26 cellular contexts compared by ENCODE assay signal in genomic region chr19:53780506-53780905, GRCh38. TPM values are rescaled to one million over a fixed set of nuclear protein-coding genes. Genes with fewer than 3 reads are reported as not detected.
DNase-seq lines count a peak whose midpoint lies in the region; ATAC-seq, FAIRE-seq and TF ChIP-seq lines count a peak whose summit lies in the region.
"Had no signal": no experiment of that assay in that cellular context is flagged by ENCODE, and none has a peak within 500 bp of the region (broad histone marks: within the 10 kb centered on the region; RNA-seq: fewer than 3 reads in every experiment).

No MANE protein-coding gene starts in this region.

- no peaks in the 10 kb centered on the region for H3K79me1 ChIP-seq in H9 (ENCODE audit: insufficient read depth, low read depth, low read length, poor library complexity, severe bottlenecking)
- H3K79me1 ChIP-seq in H1 (ENCODE audit: low read depth, low read length): no peaks in the 10 kb centered on the region
- no peaks in the 10 kb centered on the region for H3K79me1 ChIP-seq in mesendoderm (ENCODE audit: low read length)

- CTCF ChIA-PET in H1 (lab: Charles Lee; ENCODE audit: partially characterized antibody): interaction anchor here (0.9 to 2.2 kb wide), 6 partner anchors 8 to 73 kb away, joined by 3 to 9 read pairs (median 4); no protein-coding TSS in a partner anchor

- no peak overlapping the region for H2BK120ac ChIP-seq in H9 (ENCODE audit: low read depth, low read length, poor library complexity, severe bottlenecking)
- H2BK120ac ChIP-seq in H1 (replicated peaks; ENCODE audit: low read depth, low read length): no peak overlapping the region
- no peak overlapping the region for H2BK120ac ChIP-seq in mesendoderm (ENCODE audit: low read depth, low read length)

- H2BK12ac ChIP-seq in H9 (ENCODE audit: insufficient read length, low read depth, low read length) (no peak overlapping the region), H1 (ENCODE audit: low read depth, low read length) (peak overlapping the region; percentile 92; the same call in 1 of the 2 replicates)

- H4K91ac ChIP-seq in H9 (ENCODE audit: insufficient read length, low read depth, low read length): no peak overlapping the region
- no peak overlapping the region for H4K91ac ChIP-seq in H1 (replicated peaks; ENCODE audit: insufficient read length, low read length)

- no peak for TF ChIP-seq EP300 in H1 (IDR thresholded peaks at IDR 0.05; ENCODE audit: borderline replicate concordance in 1 of 2, low read depth in 2 of 2, low read length in 2 of 2)

- H3K23ac ChIP-seq in H9 (ENCODE audit: insufficient read length, low read depth, low read length) (no peak overlapping the region), H1 (ENCODE audit: insufficient read length) (no peak overlapping the region), mesendoderm (ENCODE audit: low read length) (no peak overlapping the region)

- no peak overlapping the region for H2BK20ac ChIP-seq in H9 (ENCODE audit: low read depth, low read length, poor library complexity, severe bottlenecking)
- peak overlapping the region; percentile 99; the same call in 1 of the 2 replicates for H2BK20ac ChIP-seq in H1 (ENCODE audit: low read length)

- no peak for TF ChIP-seq CTCF in H9 (conservative IDR thresholded peaks at IDR 0.05)
- no peak for TF ChIP-seq CTCF in H1 (IDR thresholded peaks at IDR 0.05; ENCODE audit: control extremely low read depth in 1 of 3, insufficient read depth in 1 of 3, low read depth in 1 of 3, low read length in 3 of 3)

- no peaks in the 10 kb centered on the region for H3K9me3 ChIP-seq in H9 (ENCODE audit: control insufficient read depth, low read depth, low read length)
- H3K9me3 ChIP-seq in H1 (ENCODE audit: insufficient read depth in 2 of 2, low read depth in 1 of 2, low read length in 1 of 2): peaks cover 10 to 19% of the 10 kb centered on the region in 2 experiments; a peak in 3 of 4 replicates
- H3K9me3 ChIP-seq: BLaER1, HAP-1 had no signal

- H3K4me1 ChIP-seq in H9 (ENCODE audit: insufficient read depth, low read length) (no peaks in the 10 kb centered on the region; the same call in 1 of the 2 replicates), H1 (replicated peaks in 1 of 4; ENCODE audit: control insufficient read depth in 3 of 4, insufficient read depth in 4 of 4, low read length in 3 of 4) (peaks cover 0 to 7% (median 4%) of the 10 kb centered on the region in 4 experiments; a peak in 3 of 7 replicates), mesendoderm (ENCODE audit: control insufficient read depth, low read depth, low read length) (no peaks in the 10 kb centered on the region)
- H3K4me1 ChIP-seq: HAP-1 had no signal

- no peak overlapping the region for H2AK5ac ChIP-seq in H9 (ENCODE audit: insufficient read length, low read length)
- H2AK5ac ChIP-seq in H1 (ENCODE audit: low read depth, low read length): no peak overlapping the region
- no peak overlapping the region for H2AK5ac ChIP-seq in mesendoderm (ENCODE audit: low read length)

- no peaks in the 10 kb centered on the region for H3K23me2 ChIP-seq in H9 (ENCODE audit: insufficient read length, low read depth, low read length, poor library complexity, severe bottlenecking)
- no peaks in the 10 kb centered on the region for H3K23me2 ChIP-seq in H1 (ENCODE audit: low read depth, low read length)

- DNase-seq in H9: no peak
- DNase-seq in H1 (ENCODE audit: low read depth in 1 of 2, low spot score in 2 of 2): no peak
- peak; percentile 94 for DNase-seq in mesendoderm
- DNase-seq in NCI-H1436 (lab: John Stamatoyannopoulos, UW): no peak
- no peak for DNase-seq in NCI-H446 (lab: John Stamatoyannopoulos, UW)
- DNase-seq: CD4-positive, CD25-positive, alpha-beta regulatory T cell; CD8-positive, alpha-beta T cell; DMS 273 treated with DMSO at 0.1 percent for 48 hours; DMS79; EL; GF-D8; GM23248; HFFc6 had no signal

- H3K9ac ChIP-seq in H9 (ENCODE audit: extremely low read depth, insufficient read length, low read length): no peak overlapping the region
- no peak overlapping the region for H3K9ac ChIP-seq in H1 (replicated peaks in 1 of 4; ENCODE audit: extremely low read depth in 1 of 4, low read depth in 3 of 4, low read length in 3 of 4)
- no peak overlapping the region for H3K9ac ChIP-seq in mesendoderm (ENCODE audit: low read length)
- H3K9ac ChIP-seq: BLaER1, GM23248 had no signal

- no peak overlapping the region for H4K5ac ChIP-seq in H9 (ENCODE audit: insufficient read length, low read depth, low read length)
- H4K5ac ChIP-seq in H1 (ENCODE audit: insufficient read length, low read depth, low read length): no peak overlapping the region
- H4K5ac ChIP-seq in mesendoderm (ENCODE audit: low read length): no peak overlapping the region

- H3K18ac ChIP-seq in H9 (ENCODE audit: insufficient read length, low read depth, low read length): no peak overlapping the region
- H3K18ac ChIP-seq in H1 (ENCODE audit: extremely low read depth, low read length): peak overlapping the region; percentile 55
- peak overlapping the region; percentile 14 for H3K18ac ChIP-seq in mesendoderm (ENCODE audit: low read length)

- H4K8ac ChIP-seq in H9 (replicated peaks; ENCODE audit: insufficient read length, low read depth, low read length) (no peak overlapping the region), H1 (ENCODE audit: extremely low read depth, insufficient read depth, low read length) (no peak overlapping the region), mesendoderm (ENCODE audit: low read depth, low read length) (no peak overlapping the region)

- H3K79me2 ChIP-seq in H9 (ENCODE audit: insufficient read depth, low read length) (no peaks in the 10 kb centered on the region), H1 (ENCODE audit: control insufficient read depth in 1 of 2, insufficient read depth in 2 of 2, low read length in 2 of 2) (no peaks in the 10 kb centered on the region), mesendoderm (ENCODE audit: control insufficient read depth, insufficient read depth, low read length) (no peaks in the 10 kb centered on the region)

- H3K56ac ChIP-seq in H9 (ENCODE audit: insufficient read length, low read depth, low read length) (no peak overlapping the region), H1 (replicated peaks; ENCODE audit: insufficient read length, low read depth, low read length) (no peak overlapping the region), mesendoderm (ENCODE audit: low read length) (no peak overlapping the region)

- POLR2A ChIA-PET in H1 (lab: Charles Lee; ENCODE audit: partially characterized antibody): interaction anchor here (1.7 kb wide), 1 partner anchor 87 kb away, joined by 4 read pairs; the partner anchor contains the start of gene MYADM

- no peak overlapping the region for H3K4me3 Mint-ChIP-seq in H9
- H3K4me3 Mint-ChIP-seq: B cell; CD4-positive, CD25-positive, alpha-beta regulatory T cell; CD8-positive, alpha-beta T cell; HFFc6 had no signal

- no peak overlapping the region for H3K4me2 ChIP-seq in H9 (ENCODE audit: insufficient read depth, insufficient read length, low read length)
- no peak overlapping the region for H3K4me2 ChIP-seq in H1 (ENCODE audit: insufficient read depth in 1 of 2, low read depth in 2 of 2, low read length in 2 of 2)
- H3K4me2 ChIP-seq in mesendoderm (ENCODE audit: low read length): no peak overlapping the region
- H3K4me2 ChIP-seq: BLaER1 had no signal

- H2BK15ac ChIP-seq in H9 (ENCODE audit: low read depth, low read length) (no peak overlapping the region), H1 (ENCODE audit: low read length) (peak overlapping the region; percentile 88; the same call in 1 of the 2 replicates), mesendoderm (replicated peaks; ENCODE audit: low read depth) (no peak overlapping the region)

- TF ChIP-seq RAD21 in H1 (IDR thresholded peaks at IDR 0.05 in 1 of 2, conservative IDR thresholded peaks at IDR 0.05 in 1 of 2; ENCODE audit: low read depth in 2 of 2, low read length in 2 of 2): no peak

- H2AFZ ChIP-seq in H9 (ENCODE audit: low read length) (no peak overlapping the region), H1 (ENCODE audit: low read length) (no peak overlapping the region)
- H2AFZ ChIP-seq: GM23248 had no signal

- no peak overlapping the region for H3K27ac ChIP-seq in H9 (ENCODE audit: insufficient read length, low read depth, low read length)
- H3K27ac ChIP-seq in H1 (ENCODE audit: low read depth, low read length): no peak overlapping the region
- H3K27ac ChIP-seq in mesendoderm (ENCODE audit: low read depth, low read length): peak overlapping the region; percentile 85
- H3K27ac ChIP-seq: BLaER1, C4-2B, GM23248 had no signal

- H3T11ph ChIP-seq in H9 (ENCODE audit: low read length): no peak overlapping the region

- H3K27me3 ChIP-seq in H9 (ENCODE audit: insufficient read depth, low read length) (no peaks in the 10 kb centered on the region), H1 (replicated peaks in 1 of 4; ENCODE audit: control insufficient read depth in 3 of 4, extremely low read depth in 1 of 4, insufficient read depth in 3 of 4, low read length in 3 of 4) (no peaks in the 10 kb centered on the region), mesendoderm (ENCODE audit: insufficient read depth, low read length, poor library complexity) (no peaks in the 10 kb centered on the region)
- H3K27me3 ChIP-seq: BLaER1 had no signal

- H3K27ac Mint-ChIP-seq in H9: peak overlapping the region in 2 of 3 experiments; percentile 36 to 46; a peak in 3 of 7 replicates
- H3K27ac Mint-ChIP-seq: B cell; CD4-positive, CD25-positive, alpha-beta regulatory T cell; CD8-positive, alpha-beta T cell; HFFc6 had no signal

- H3K9me3 Mint-ChIP-seq in H9: peaks cover 38 to 44% of the 10 kb centered on the region in 2 experiments
- H3K9me3 Mint-ChIP-seq: CD8-positive, alpha-beta T cell had no signal

- H3K36me3 ChIP-seq in H1 (ENCODE audit: control insufficient read depth in 2 of 4, insufficient read depth in 4 of 4, low read length in 3 of 4): no peaks in the 10 kb centered on the region
- no peaks in the 10 kb centered on the region for H3K36me3 ChIP-seq in mesendoderm (ENCODE audit: control insufficient read depth, insufficient read depth, low read length)
- H3K36me3 ChIP-seq: BLaER1, HAP-1 had no signal

- H3K36me3 Mint-ChIP-seq in H9 (ENCODE audit: insufficient read depth in 1 of 3, low read depth in 3 of 3): peaks cover 9 to 34% (median 20%) of the 10 kb centered on the region in 3 experiments
- H3K36me3 Mint-ChIP-seq: CD4-positive, CD25-positive, alpha-beta regulatory T cell; CD8-positive, alpha-beta T cell had no signal

- peaks cover 14% of the 10 kb centered on the region in 2 experiments for H3K4me1 Mint-ChIP-seq in H9
- H3K4me1 Mint-ChIP-seq: B cell; CD4-positive, CD25-positive, alpha-beta regulatory T cell had no signal

- H3K4ac ChIP-seq in H9 (ENCODE audit: low read depth, low read length) (no peak overlapping the region; the same call in 1 of the 2 replicates), H1 (replicated peaks; ENCODE audit: insufficient read length, low read depth, low read length) (no peak overlapping the region), mesendoderm (ENCODE audit: low read depth, low read length) (peak overlapping the region; percentile 73)

- TF ChIP-seq POLR2A in H1 (IDR thresholded peaks at IDR 0.05; ENCODE audit: control extremely low read depth in 1 of 2, low read depth in 2 of 2, low read length in 2 of 2): no peak

- H2BK5ac ChIP-seq in H9 (ENCODE audit: insufficient read length, low read length) (no peak overlapping the region), H1 (ENCODE audit: low read depth, low read length) (no peak overlapping the region; the same call in 1 of the 2 replicates), mesendoderm (ENCODE audit: low read length) (no peak overlapping the region)

- WGBS in H9 (ENCODE audit: extremely low coverage, insufficient read length, low lambda C conversion rate): no CpG with 5 or more reads among the region's 1 CpG
- WGBS in H1 (ENCODE audit: extremely low coverage in 1 of 2, insufficient coverage in 1 of 2, insufficient read length in 1 of 2, insufficient replicate concordance in 2 of 2, low coverage in 1 of 2, low lambda C conversion rate in 2 of 2, missing lambda C conversion rate in 1 of 2), 2 experiments: 85% methylated on average over 1 of the region's 1 CpG; no CpG with 5 or more reads in 1 of the 2 experiments
- no CpG with 5 or more reads among the region's 1 CpG for WGBS in mesendoderm (ENCODE audit: extremely low coverage, insufficient coverage, low lambda C conversion rate)

- no peak for FAIRE-seq in H1 (lab: Jason Lieb, UNC)
- FAIRE-seq: D721Med, GM12891, GM18507, GM19239 had no signal

- H3K14ac ChIP-seq in H9 (ENCODE audit: insufficient read depth, low read length): no peak overlapping the region
- H3K14ac ChIP-seq in H1 (ENCODE audit: insufficient read length): no peak overlapping the region

- H3K27me3 Mint-ChIP-seq in H9 (ENCODE audit: low read depth): no peaks in the 10 kb centered on the region
- H3K27me3 Mint-ChIP-seq: CD4-positive, CD25-positive, alpha-beta regulatory T cell had no signal

- ATAC-seq in GM18907 (IDR thresholded peaks at IDR 0.05; ENCODE audit: unreplicated experiment) (no peak), GM18861 (IDR thresholded peaks at IDR 0.05; ENCODE audit: unreplicated experiment) (no peak)
- ATAC-seq: CD8-positive, alpha-beta T cell had no signal

- H3K4me3 ChIP-seq in H1 (ENCODE audit: extremely low read depth in 1 of 4, insufficient read depth in 2 of 4, low read depth in 3 of 4, low read length in 4 of 4) (no peak overlapping the region), mesendoderm (ENCODE audit: low read length) (no peak overlapping the region)
- H3K4me3 ChIP-seq: BLaER1, GM23248, HAP-1 had no signal

- H4K20me1 ChIP-seq in H9 (ENCODE audit: control insufficient read depth, insufficient read depth, insufficient read length) (no peaks in the 10 kb centered on the region), H1 (replicated peaks in 1 of 2; ENCODE audit: control insufficient read depth in 1 of 2, insufficient read depth in 2 of 2, low read length in 2 of 2) (no peaks in the 10 kb centered on the region)
- H4K20me1 ChIP-seq: BLaER1 had no signal

RNA-seq across cellular contexts. Expression of gene NLRP12, which starts 43.6 kb away (rescaled TPM):
- total RNA-seq in H9 (2021): 3.6 and 4.0 TPM in 2 replicates
- total RNA-seq in H1 (2021; fragmentation: NEBNext Ultra II Directional; extraction: Animal tissue kit (Norgen Biotek cat#: 25700)): 1.8 and 1.9 TPM in 2 replicates
- polyA plus RNA-seq in H1 (2011; rRNA removed): 1.0 and 2.5 TPM in 2 replicates
- polyA plus RNA-seq in H1 (2011; cell fraction: cytosol; rRNA removed): 2.1 TPM
- 2.9 TPM for polyA plus RNA-seq in H1 (2011; cell fraction: nucleus; rRNA removed)
- 0.69 to 1.5 TPM (median 1.1 TPM) in 4 replicates for polyA plus RNA-seq in H1 (2012, experiment 1 of 2)
- 0.89 TPM for polyA plus RNA-seq in H1 (2012, experiment 2 of 2)
- 1.8 TPM for polyA plus RNA-seq in H1 (2013, experiment 1 of 2)
- 1.7 TPM for polyA plus RNA-seq in H1 (2013, experiment 2 of 2)
- polyA minus RNA-seq in H1 (2011; rRNA and poly(A)+ RNA removed): 2.8 and 5.0 TPM in 2 replicates
- 2.3 TPM for polyA minus RNA-seq in H1 (2011; cell fraction: cytosol; rRNA and poly(A)+ RNA removed)
- 3.6 TPM for polyA minus RNA-seq in H1 (2011; cell fraction: nucleus; rRNA and poly(A)+ RNA removed)
- polyA plus RNA-seq in mesendoderm (2013, experiment 1 of 2): 1.0 TPM
- polyA plus RNA-seq in mesendoderm (2013, experiment 2 of 2): 0.95 TPM
- total RNA-seq: A172; B cell; CD4-positive, CD25-positive, alpha-beta regulatory T cell; CD8-positive, alpha-beta T cell; G401; GM23248; HFFc6 had no signal
- polyA plus RNA-seq: AG04450; CD4-positive, CD25-positive, alpha-beta regulatory T cell; GM23248 had no signal
